ENCODE assay signal across 8 cellular contexts in genomic region chr1:65147424-65148177, GRCh38. TPM values are rescaled to one million over a fixed set of nuclear protein-coding genes. Genes with fewer than 3 reads are reported as not detected.
DNase-seq lines count a peak whose midpoint lies in the region; ATAC-seq lines count a peak whose summit lies in the region.

No MANE protein-coding gene starts in this region.

- intact Hi-C loops in cardiac septum (cut with DNase I), result loop anchor here (2.0 to 5.0 kb wide), 3 partner anchors 27 to 81 kb away; no protein-coding TSS in a partner anchor

- peak overlapping the region; percentile 100 for H3K4me2 ChIP-seq in trophoblast cell (ENCODE audit: low read length)

- peaks cover 0 to 2% of the 10 kb centered on the region in 2 experiments for H3K4me1 ChIP-seq in trophoblast cell (ENCODE audit: control insufficient read depth in 1 of 2, insufficient read depth in 2 of 2, low read length in 2 of 2)

- no peak overlapping the region for H4K12ac ChIP-seq in trophoblast cell (ENCODE audit: low read depth, low read length)

- H3K27ac ChIP-seq in trophoblast cell (ENCODE audit: low read depth, low read length), result no peak overlapping the region

- no peaks in the 10 kb centered on the region for H3K36me3 ChIP-seq in trophoblast cell (ENCODE audit: control insufficient read depth in 1 of 2, insufficient read depth in 2 of 2, low read length in 2 of 2)

- no peak overlapping the region for H2BK5ac ChIP-seq in trophoblast cell (ENCODE audit: low read depth, low read length, poor library complexity)

- ATAC-seq in GM18867 (IDR thresholded peaks at IDR 0.05; ENCODE audit: unreplicated experiment) (peak; percentile 62), HG03064 (IDR thresholded peaks at IDR 0.05; ENCODE audit: low read depth, unreplicated experiment) (peak; percentile 59)

- H2AFZ ChIP-seq in trophoblast cell (ENCODE audit: insufficient read depth, low read length, poor library complexity), result peak overlapping the region; percentile 26

- peak; percentile 11 for DNase-seq in Ammon's horn (ENCODE audit: low spot score)
- peak; percentile 13 for DNase-seq in NOMO-1 treated with DMSO at 0.1 percent for 48 hours (lab: John Stamatoyannopoulos, UW; ENCODE audit: unreplicated experiment)
- peak; percentile 29 for DNase-seq in activated naive CD4-positive, alpha-beta T cell treated with anti-CD3 and anti-CD28 coated beads, Interleukin-2, amount 50 U/mL, for 16 hours
- DNase-seq in cardiac septum (ENCODE audit: low spot score), result peak; percentile 85
- DNase-seq in trophoblast cell, result peak in 1 of 2 donors; percentile 53
- DNase-seq in HPDE6-E6E7 (ENCODE audit: extremely low spot score), result no peak

- peaks cover 29% of the 10 kb centered on the region for H3K27me3 ChIP-seq in trophoblast cell (ENCODE audit: insufficient read depth, low read length)

- no CpG with 5 or more reads among the region's 88 CpGs for WGBS in trophoblast cell (ENCODE audit: extremely low coverage, insufficient coverage, insufficient read length)

- H3K4ac ChIP-seq in trophoblast cell (ENCODE audit: low read depth, low read length), result no peak overlapping the region

- H4K91ac ChIP-seq in trophoblast cell (ENCODE audit: low read depth, low read length), result no peak overlapping the region

- H2BK120ac ChIP-seq in trophoblast cell (ENCODE audit: insufficient read depth, low read length, poor library complexity), result no peak overlapping the region

- H3K14ac ChIP-seq in trophoblast cell (ENCODE audit: low read length), result no peak overlapping the region

- H3K23ac ChIP-seq in trophoblast cell (ENCODE audit: low read length), result no peak overlapping the region

- peak overlapping the region; percentile 71 for H3K4me3 ChIP-seq in trophoblast cell (ENCODE audit: low read depth, low read length)

- H3K18ac ChIP-seq in trophoblast cell (ENCODE audit: low read length), result no peak overlapping the region

- H4K8ac ChIP-seq in trophoblast cell (ENCODE audit: low read depth, low read length), result no peak overlapping the region

- peak overlapping the region; percentile 38 for H3K9ac ChIP-seq in trophoblast cell (ENCODE audit: low read length)

- H2BK12ac ChIP-seq in trophoblast cell (ENCODE audit: low read length), result no peak overlapping the region

- H3K9me3 ChIP-seq in trophoblast cell (ENCODE audit: insufficient read depth, low read depth, low read length), result peaks cover 2% of the 10 kb centered on the region

- H3K79me1 ChIP-seq in trophoblast cell (ENCODE audit: low read length), result no peaks in the 10 kb centered on the region

- no peaks in the 10 kb centered on the region for H3K79me2 ChIP-seq in trophoblast cell (ENCODE audit: control insufficient read depth, insufficient read depth, low read length, poor library complexity)

- H2AK5ac ChIP-seq in trophoblast cell (ENCODE audit: low read length), result no peak overlapping the region

RNA-seq across cellular contexts. Expression of gene AK4, which starts 0.4 kb away (rescaled TPM):
- total RNA-seq in cardiac septum, result 163 TPM
- 8.2 and 9.8 TPM in 2 replicates for polyA plus RNA-seq in trophoblast cell (2013)
